Comparison of ENCODE assay signal across 13 cellular contexts in the genomic region with DNA sequence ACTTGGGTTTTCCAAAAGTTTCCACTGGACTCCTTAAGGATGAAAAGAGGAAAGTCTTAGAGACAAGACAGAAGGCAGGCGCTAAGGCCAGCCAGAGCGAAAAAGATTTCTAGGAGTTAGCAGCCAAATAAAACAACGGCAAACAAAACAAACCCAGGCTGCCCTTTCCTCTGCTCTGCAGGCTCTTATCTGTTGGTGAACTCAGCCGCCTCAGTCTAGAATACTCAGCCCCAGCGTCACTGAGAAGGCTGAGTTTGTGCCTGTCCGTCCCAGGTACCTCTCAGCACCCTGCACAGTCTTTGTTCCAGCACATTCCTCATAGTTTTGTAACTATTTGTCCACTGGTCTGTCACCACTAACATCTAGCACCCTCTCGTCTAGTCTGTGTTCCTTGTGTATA.
DNase-seq lines count a peak whose midpoint lies in the region; ATAC-seq and TF ChIP-seq lines count a peak whose summit lies in the region.
"Had no signal": no experiment of that assay in that cellular context is flagged by ENCODE, and none has a peak within 500 bp of the region (broad histone marks: within the 10 kb centered on the region; RNA-seq: fewer than 3 reads in every experiment).

No MANE protein-coding gene starts in this region.

- H3K27me3 ChIP-seq in lung (ENCODE audit: control insufficient read depth, insufficient read depth) (no peaks in the 10 kb centered on the region), subcutaneous abdominal adipose tissue (ENCODE audit: control insufficient read depth in 5 of 5, insufficient read depth in 4 of 5, low read length in 5 of 5) (peaks cover 0 to 3% (median 0%) of the 10 kb centered on the region in 5 donors)

- no peak for TF ChIP-seq CTCF in lung (IDR thresholded peaks at IDR 0.05; ENCODE audit: control extremely low read depth, extremely low read depth)

- WGBS in lung, 2 donors = 57 to 72% methylated on average over 7 of the region's 7 CpGs

- H3K9ac ChIP-seq in subcutaneous abdominal adipose tissue (ENCODE audit: low read length in 5 of 5) = no peak overlapping the region

- H3K27ac ChIP-seq in epithelial cell of prostate (peak overlapping the region; percentile 43), lung (ENCODE audit: low read depth in 1 of 2, low read length in 1 of 2) (peak overlapping the region; percentile 21 to 55), subcutaneous abdominal adipose tissue (ENCODE audit: low read depth, low read length) (peak overlapping the region; percentile 42)

- H3K4me3 ChIP-seq in lung = no peak overlapping the region
- H3K4me3 ChIP-seq in subcutaneous abdominal adipose tissue (ENCODE audit: low read depth in 1 of 5, low read length in 5 of 5) = peak overlapping the region in 1 of 5 donors; percentile 22

- H3K4me1 ChIP-seq in lung (ENCODE audit: control insufficient read depth in 2 of 2, insufficient read depth in 2 of 2, low read length in 2 of 2) (peaks cover 0 to 4% of the 10 kb centered on the region in 2 donors), subcutaneous abdominal adipose tissue (ENCODE audit: control insufficient read depth in 5 of 5, insufficient read depth in 5 of 5, low read length in 5 of 5) (peaks cover 0 to 30% (median 23%) of the 10 kb centered on the region in 5 donors)

- peak; percentile 63 for DNase-seq in M059J (ENCODE audit: low read depth)
- no peak for DNase-seq in epithelial cell of prostate (ENCODE audit: low read depth, low spot score)
- no peak for DNase-seq in lung (ENCODE audit: low spot score)
- DNase-seq in DMS 273 (lab: John Stamatoyannopoulos, UW; ENCODE audit: unreplicated experiment) = no peak
- DNase-seq in activated effector memory CD4-positive, alpha-beta T cell treated with anti-CD3 and anti-CD28 coated beads, Interleukin-2, amount 50 U/mL, for 16 hours = no peak
- no peak for DNase-seq in KG1 (lab: John Stamatoyannopoulos, UW)
- DNase-seq: activated CD4-positive, alpha-beta T cell treated with anti-CD3 and anti-CD28 coated beads for 4 hours; CD8-positive, alpha-beta T cell; NCI-H226; SHP77 had no signal

- ATAC-seq in lung (ENCODE audit: insufficient read depth, low FRiP score) = peak; percentile 11
- ATAC-seq in HG03457 (IDR thresholded peaks at IDR 0.05; ENCODE audit: unreplicated experiment) = no peak
- ATAC-seq: CD8-positive, alpha-beta T cell; natural killer cell treated with Interleukin-12 subunit alpha and Interleukin-12 subunit beta and Interleukin-15 and Interleukin-18, amount 100 ng/mL, for 72 hours had no signal

- H3K9me3 ChIP-seq in lung (ENCODE audit: control insufficient read depth in 2 of 2, insufficient read depth in 1 of 2, low read length in 1 of 2) = no peaks in the 10 kb centered on the region
- peaks cover 0 to 3% (median 0%) of the 10 kb centered on the region in 5 donors for H3K9me3 ChIP-seq in subcutaneous abdominal adipose tissue (ENCODE audit: control insufficient read depth in 5 of 5, low read length in 5 of 5)

- no peaks in the 10 kb centered on the region for H3K36me3 ChIP-seq in lung (ENCODE audit: control insufficient read depth in 2 of 2, insufficient read depth in 2 of 2, low read length in 2 of 2)
- no peaks in the 10 kb centered on the region for H3K36me3 ChIP-seq in subcutaneous abdominal adipose tissue (ENCODE audit: control insufficient read depth in 5 of 5, insufficient read depth in 5 of 5, low read length in 5 of 5)
